10 cellular contexts compared by ENCODE assay signal in genomic region chr10:103752680-103753248, GRCh38.
DNase-seq lines count a peak whose midpoint lies in the region; ATAC-seq, FAIRE-seq and TF ChIP-seq lines count a peak whose summit lies in the region.
"Had no signal": no experiment of that assay in that cellular context is flagged by ENCODE, and none has a peak within 500 bp of the region (broad histone marks: within the 10 kb centered on the region; RNA-seq: fewer than 3 reads in every experiment).

No MANE protein-coding gene starts in this region.

- peak; percentile 71 for FAIRE-seq in RCC 7860 (lab: Jason Lieb, UNC)

- no peak overlapping the region for H4K8ac ChIP-seq in mesenchymal stem cell (ENCODE audit: low read length)

- no peak overlapping the region for H3K4ac ChIP-seq in mesenchymal stem cell (ENCODE audit: low read depth in 1 of 2, low read length in 2 of 2)

- 100% methylated on average over 2 of the region's 3 CpGs for WGBS in mesenchymal stem cell

- H3K4me3 ChIP-seq in fibroblast of lung (replicated peaks in 1 of 4; ENCODE audit: control extremely low read depth in 1 of 4, insufficient read depth in 1 of 4, low read depth in 3 of 4, low read length in 4 of 4) (no peak overlapping the region), mesenchymal stem cell (ENCODE audit: insufficient read depth in 1 of 2, low read depth in 1 of 2, low read length in 2 of 2) (no peak overlapping the region)

- no peak overlapping the region for H3K14ac ChIP-seq in mesenchymal stem cell (ENCODE audit: low read length in 2 of 2)

- H3K79me2 ChIP-seq in fibroblast of lung (ENCODE audit: control insufficient read depth, insufficient read depth, low read length), result no peaks in the 10 kb centered on the region

- H3K27me3 ChIP-seq in fibroblast of lung (ENCODE audit: control insufficient read depth, insufficient read depth, low read length) (no peaks in the 10 kb centered on the region), mesenchymal stem cell (ENCODE audit: control insufficient read depth in 1 of 2, insufficient read depth in 1 of 2, low read length in 2 of 2) (peaks cover 0 to 6% of the 10 kb centered on the region in 2 experiments)

- no peak overlapping the region for H2AK5ac ChIP-seq in mesenchymal stem cell (ENCODE audit: low read length, severe bottlenecking)

- no peaks in the 10 kb centered on the region for H3K9me3 ChIP-seq in fibroblast of lung (ENCODE audit: control insufficient read depth, insufficient read depth, low read depth, low read length)
- peaks cover 7% of the 10 kb centered on the region for H3K9me3 ChIP-seq in mesenchymal stem cell (ENCODE audit: control insufficient read depth, low read length)

- H2BK5ac ChIP-seq in mesenchymal stem cell (ENCODE audit: low read depth, low read length, poor library complexity, severe bottlenecking), result no peak overlapping the region

- peak; percentile 71 to 81 for TF ChIP-seq CTCF in fibroblast of lung (conservative IDR thresholded peaks at IDR 0.05 in 1 of 2, IDR thresholded peaks at IDR 0.05 in 1 of 2; ENCODE audit: low read depth in 1 of 2, low read length in 2 of 2)

- no peak overlapping the region for H4K91ac ChIP-seq in mesenchymal stem cell (ENCODE audit: low read length)

- peak; percentile 63 for DNase-seq in activated CD4-positive, alpha-beta T cell treated with anti-CD3 and anti-CD28 coated beads for 48 hours
- no peak for DNase-seq in activated CD4-positive, alpha-beta T cell treated with anti-CD3 and anti-CD28 coated beads, Interleukin-2, amount 50 U/mL, for 4 hours
- DNase-seq in RCC 7860 (ENCODE audit: low spot score) (peak; percentile 34), fibroblast of lung (ENCODE audit: low read depth in 2 of 2) (no peak), mesenchymal stem cell (no peak), NCI-H2107 treated with DMSO at 0.1 percent for 48 hours (lab: John Stamatoyannopoulos, UW; ENCODE audit: unreplicated experiment) (no peak)
- peak; percentile 37 for DNase-seq in stimulated activated CD4-positive, alpha-beta T cell treated with anti-CD3 and anti-CD28 coated beads, Interleukin-4, amount 100 ng/mL, for 1 hour
- DNase-seq: COR-L47, SHP77 treated with DMSO at 0.1 percent for 48 hours had no signal

- no peaks in the 10 kb centered on the region for H3K36me3 ChIP-seq in fibroblast of lung (ENCODE audit: control insufficient read depth, insufficient read depth, low read length)
- no peaks in the 10 kb centered on the region for H3K36me3 ChIP-seq in mesenchymal stem cell (ENCODE audit: control insufficient read depth in 1 of 2, insufficient read depth in 2 of 2, low read depth in 1 of 2, low read length in 2 of 2)

- ATAC-seq in HG03460 (IDR thresholded peaks at IDR 0.05; ENCODE audit: unreplicated experiment), result no peak

- no peak overlapping the region for H3K4me2 ChIP-seq in fibroblast of lung (ENCODE audit: extremely low read depth, insufficient read depth, low read length)
- no peak overlapping the region for H3K4me2 ChIP-seq in mesenchymal stem cell (ENCODE audit: low read length, poor library complexity, severe bottlenecking)

- H3K9ac ChIP-seq in fibroblast of lung (ENCODE audit: insufficient read depth, low read length) (no peak overlapping the region), mesenchymal stem cell (ENCODE audit: low read length) (no peak overlapping the region)

- H2BK12ac ChIP-seq in mesenchymal stem cell (ENCODE audit: low read length in 2 of 2), result no peak overlapping the region

- no peak overlapping the region for H2BK15ac ChIP-seq in mesenchymal stem cell (ENCODE audit: low read depth, poor library complexity, severe bottlenecking)

- H3K18ac ChIP-seq in mesenchymal stem cell (ENCODE audit: low read depth in 1 of 2, low read length in 2 of 2), result no peak overlapping the region

- H4K20me1 ChIP-seq in fibroblast of lung (ENCODE audit: control insufficient read depth, extremely low read depth, insufficient read depth, low read length), result no peaks in the 10 kb centered on the region

- H2AFZ ChIP-seq in fibroblast of lung (ENCODE audit: low read length), result no peak overlapping the region
- H2AFZ ChIP-seq in mesenchymal stem cell (ENCODE audit: low read depth, low read length), result no peak overlapping the region

- H2BK120ac ChIP-seq in mesenchymal stem cell (ENCODE audit: low read depth, low read length), result no peak overlapping the region

- H3K4me1 ChIP-seq in fibroblast of lung (ENCODE audit: control insufficient read depth, extremely low read depth, insufficient read depth, low read length) (peaks cover 7% of the 10 kb centered on the region), mesenchymal stem cell (ENCODE audit: control insufficient read depth, insufficient read depth, low read depth, low read length) (peaks cover 14% of the 10 kb centered on the region)

- no peaks in the 10 kb centered on the region for H3K79me1 ChIP-seq in mesenchymal stem cell (replicated peaks; ENCODE audit: low read length, poor library complexity, severe bottlenecking)

- H3K27ac ChIP-seq in fibroblast of lung (ENCODE audit: insufficient read depth, low read length) (no peak overlapping the region), mesenchymal stem cell (ENCODE audit: low read length, poor library complexity, severe bottlenecking) (no peak overlapping the region)

- no peak overlapping the region for H3K23ac ChIP-seq in mesenchymal stem cell (ENCODE audit: low read length in 2 of 2)

Comparison
In these comparisons a context has a peak if more than half of its experiments do, and no peak if none do; other contexts are left out.
1. DNase-seq: peak in activated CD4-positive, alpha-beta T cell treated with anti-CD3 and anti-CD28 coated beads for 48 hours (single experiment), RCC 7860 (single experiment) and stimulated activated CD4-positive, alpha-beta T cell treated with anti-CD3 and anti-CD28 coated beads, Interleukin-4, amount 100 ng/mL, for 1 hour (single experiment); none in activated CD4-positive, alpha-beta T cell treated with anti-CD3 and anti-CD28 coated beads, Interleukin-2, amount 50 U/mL, for 4 hours (0 of 2), fibroblast of lung (0 of 2), mesenchymal stem cell (single experiment) and NCI-H2107 treated with DMSO at 0.1 percent for 48 hours (single experiment).